14 cellular contexts compared by ENCODE assay signal in genomic region chr10:31924833-31925232, GRCh38. TPM values are rescaled to one million over a fixed set of nuclear protein-coding genes. Genes with fewer than 3 reads are reported as not detected.
DNase-seq lines count a peak whose midpoint lies in the region; ATAC-seq and TF ChIP-seq lines count a peak whose summit lies in the region.
"Had no signal": no experiment of that assay in that cellular context is flagged by ENCODE, and none has a peak within 500 bp of the region (broad histone marks: within the 10 kb centered on the region; RNA-seq: fewer than 3 reads in every experiment).

No MANE protein-coding gene starts in this region.

- peaks cover 1% of the 10 kb centered on the region for H3K36me3 Mint-ChIP-seq in activated T-cell treated with anti-CD3 and anti-CD28 coated beads, Interleukin-2, amount 50 U/mL, for 24 hours (ENCODE audit: low read depth)

- H2BK120ac ChIP-seq in mesenchymal stem cell (ENCODE audit: low read depth, low read length): no peak overlapping the region

- H3K4ac ChIP-seq in mesenchymal stem cell (ENCODE audit: low read depth in 1 of 2, low read length in 2 of 2): no peak overlapping the region

- no peak overlapping the region for H3K18ac ChIP-seq in mesenchymal stem cell (ENCODE audit: low read depth in 1 of 2, low read length in 2 of 2)

- no peak overlapping the region for H3K4me3 ChIP-seq in BLaER1 treated with 17β-estradiol and CSF1 and Interleukin-3, amounts not matched to agents 10 nM and 100 nM
- H3K4me3 ChIP-seq in Panc1 (ENCODE audit: low read depth in 2 of 2, low read length in 2 of 2): no peak overlapping the region
- H3K4me3 ChIP-seq in mesenchymal stem cell (ENCODE audit: insufficient read depth in 1 of 2, low read depth in 1 of 2, low read length in 2 of 2): no peak overlapping the region
- H3K4me3 ChIP-seq in gastrocnemius medialis: no peak overlapping the region
- H3K4me3 ChIP-seq: Peyer's patch had no signal

- H3K14ac ChIP-seq in mesenchymal stem cell (ENCODE audit: low read length in 2 of 2): no peak overlapping the region

- peak overlapping the region; percentile 73 for H3K27ac Mint-ChIP-seq in activated T-cell treated with anti-CD3 and anti-CD28 coated beads, Interleukin-2, amount 50 U/mL, for 24 hours

- CTCF ChIA-PET in Panc1 (lab: Charles Lee): no interaction called here

- H3K9me3 ChIP-seq in BLaER1 treated with 17β-estradiol and CSF1 and Interleukin-3, amounts not matched to agents 10 nM and 100 nM (replicated peaks in 1 of 11): peaks cover 0 to 15% (median 11%) of the 10 kb centered on the region in 11 experiments; a peak in 15 of 22 replicates
- H3K9me3 ChIP-seq in Panc1 (ENCODE audit: control insufficient read depth, insufficient read depth, low read depth, low read length) (no peaks in the 10 kb centered on the region), mesenchymal stem cell (ENCODE audit: control insufficient read depth, low read length) (no peaks in the 10 kb centered on the region), gastrocnemius medialis (no peaks in the 10 kb centered on the region)
- H3K9me3 ChIP-seq: Peyer's patch had no signal

- peaks cover 27 to 79% (median 63%) of the 10 kb centered on the region in 11 experiments for H4K20me1 ChIP-seq in BLaER1 treated with 17β-estradiol and CSF1 and Interleukin-3, amounts not matched to agents 10 nM and 100 nM

- H4K8ac ChIP-seq in mesenchymal stem cell (ENCODE audit: low read length): no peak overlapping the region

- H3K23ac ChIP-seq in mesenchymal stem cell (ENCODE audit: low read length in 2 of 2): no peak overlapping the region

- H3K4me2 ChIP-seq in BLaER1 treated with 17β-estradiol and CSF1 and Interleukin-3, amounts not matched to agents 10 nM and 100 nM: peak overlapping the region in 7 of 11 experiments; percentile 7 to 91 (median 34); a peak in 8 of 22 replicates
- no peak overlapping the region for H3K4me2 ChIP-seq in mesenchymal stem cell (ENCODE audit: low read length, poor library complexity, severe bottlenecking)

- TF ChIP-seq POLR2A in gastrocnemius medialis (IDR thresholded peaks at IDR 0.05): no peak

- H2AK5ac ChIP-seq in mesenchymal stem cell (ENCODE audit: low read length, severe bottlenecking): no peak overlapping the region

- H2AFZ ChIP-seq in mesenchymal stem cell (ENCODE audit: low read depth, low read length): no peak overlapping the region

- no peak overlapping the region for H3K27ac ChIP-seq in BLaER1 treated with 17β-estradiol and CSF1 and Interleukin-3, amounts not matched to agents 10 nM and 100 nM
- H3K27ac ChIP-seq in Panc1 (ENCODE audit: low read length) (peak overlapping the region; percentile 63; the same call in 1 of the 2 replicates), mesenchymal stem cell (ENCODE audit: low read length, poor library complexity, severe bottlenecking) (no peak overlapping the region), gastrocnemius medialis (no peak overlapping the region)
- H3K27ac ChIP-seq: Peyer's patch had no signal

- BruUV-seq in Panc1 (replicated peaks; lab: Mats Ljungman, UMichigan): no TSS peak

- H3K4me1 Mint-ChIP-seq in activated T-cell treated with anti-CD3 and anti-CD28 coated beads, Interleukin-2, amount 50 U/mL, for 24 hours (ENCODE audit: low read depth): peaks cover 77% of the 10 kb centered on the region

- no peak for TF ChIP-seq CTCF in Panc1 (IDR thresholded peaks at IDR 0.05)
- TF ChIP-seq CTCF in gastrocnemius medialis (IDR thresholded peaks at IDR 0.05 in 4 of 5, conservative IDR thresholded peaks at IDR 0.05 in 1 of 5): no peak

- in situ Hi-C loops in Panc1 (cut with HindIII; ENCODE audit: low pct_unique_long_range_greater_than_20kb, low sequenced_read_pairs): no loop called here
- in situ Hi-C loops in gastrocnemius medialis (cut with MboI; ENCODE audit: low sequenced_read_pairs in 4 of 4): no loop called here

- ATAC-seq in Panc1 (no peak), gastrocnemius medialis (no peak), GM21360 (IDR thresholded peaks at IDR 0.05; ENCODE audit: unreplicated experiment) (no peak)

- H4K91ac ChIP-seq in mesenchymal stem cell (ENCODE audit: low read length): no peak overlapping the region

- no peak for DNase-seq in activated T-cell treated with anti-CD3 and anti-CD28 coated beads, Interleukin-2, amount 50 U/mL, for 24 hours
- no peak for DNase-seq in activated T-cell treated with anti-CD3 and anti-CD28 coated beads, Interleukin-2, amount 50 U/mL, for 1 hour
- no peak for DNase-seq in Panc1 (ENCODE audit: low read depth, low spot score)
- DNase-seq in mesenchymal stem cell: no peak
- no peak for DNase-seq in gastrocnemius medialis
- DNase-seq in NCI-H187 (lab: John Stamatoyannopoulos, UW): no peak
- DNase-seq: CD8-positive, alpha-beta memory T cell; H7; NCI-H2029; NCI-H510A treated with DMSO at 0.1 percent for 48 hours; Peyer's patch; SHP77 had no signal

- H3K4me3 Mint-ChIP-seq in activated T-cell treated with anti-CD3 and anti-CD28 coated beads, Interleukin-2, amount 50 U/mL, for 24 hours: no peak overlapping the region

- 100% methylated on average over 3 of the region's 3 CpGs for WGBS in mesenchymal stem cell

- no peaks in the 10 kb centered on the region for H3K27me3 ChIP-seq in BLaER1 treated with 17β-estradiol and CSF1 and Interleukin-3, amounts not matched to agents 10 nM and 100 nM
- no peaks in the 10 kb centered on the region for H3K27me3 ChIP-seq in Panc1 (ENCODE audit: control insufficient read depth, insufficient read depth, low read length)
- H3K27me3 ChIP-seq in mesenchymal stem cell (ENCODE audit: control insufficient read depth in 1 of 2, insufficient read depth in 1 of 2, low read length in 2 of 2): no peaks in the 10 kb centered on the region
- H3K27me3 ChIP-seq in gastrocnemius medialis: no peaks in the 10 kb centered on the region
- H3K27me3 ChIP-seq: Peyer's patch had no signal

- no peak overlapping the region for H2BK5ac ChIP-seq in mesenchymal stem cell (ENCODE audit: low read depth, low read length, poor library complexity, severe bottlenecking)

- H3K9ac ChIP-seq in BLaER1 treated with 17β-estradiol and CSF1 and Interleukin-3, amounts not matched to agents 10 nM and 100 nM: peak overlapping the region in 1 of 11 experiments; percentile 32; a peak in 1 of 22 replicates
- H3K9ac ChIP-seq in mesenchymal stem cell (ENCODE audit: low read length): peak overlapping the region; percentile 17

- H2BK15ac ChIP-seq in mesenchymal stem cell (ENCODE audit: low read depth, poor library complexity, severe bottlenecking): no peak overlapping the region

- H3K9me3 Mint-ChIP-seq in activated T-cell treated with anti-CD3 and anti-CD28 coated beads, Interleukin-2, amount 50 U/mL, for 24 hours: no peaks in the 10 kb centered on the region
- H3K9me3 Mint-ChIP-seq: CD8-positive, alpha-beta memory T cell had no signal

- peaks cover 7% of the 10 kb centered on the region for H3K79me1 ChIP-seq in mesenchymal stem cell (replicated peaks; ENCODE audit: low read length, poor library complexity, severe bottlenecking)

- peaks cover 0 to 15% (median 0%) of the 10 kb centered on the region in 11 experiments; a peak in 5 of 22 replicates for H3K36me3 ChIP-seq in BLaER1 treated with 17β-estradiol and CSF1 and Interleukin-3, amounts not matched to agents 10 nM and 100 nM
- H3K36me3 ChIP-seq in Panc1 (ENCODE audit: control insufficient read depth, insufficient read depth, low read length) (no peaks in the 10 kb centered on the region; the same call in 1 of the 2 replicates), mesenchymal stem cell (ENCODE audit: control insufficient read depth in 1 of 2, insufficient read depth in 2 of 2, low read depth in 1 of 2, low read length in 2 of 2) (no peaks in the 10 kb centered on the region), gastrocnemius medialis (no peaks in the 10 kb centered on the region)
- H3K36me3 ChIP-seq: Peyer's patch had no signal

- intact Hi-C loops in Panc1 (cut with micrococcal nuclease; ENCODE audit: unreplicated experiment) (loop anchor here (5.0 kb wide), 1 partner anchor 58 kb away; no protein-coding TSS in a partner anchor), gastrocnemius medialis (cut with DNase I; ENCODE audit: low total_unique reads) (loop anchor here (5.0 to 10.0 kb wide), 4 partner anchors 63 to 890 kb away; partner anchors contain the start of gene ZNF438)

- no peaks in the 10 kb centered on the region for H3K27me3 Mint-ChIP-seq in activated T-cell treated with anti-CD3 and anti-CD28 coated beads, Interleukin-2, amount 50 U/mL, for 24 hours
- H3K27me3 Mint-ChIP-seq: CD8-positive, alpha-beta memory T cell had no signal

- POLR2A ChIA-PET in Panc1 (lab: Charles Lee): no interaction called here

- H3K4me1 ChIP-seq in BLaER1 treated with 17β-estradiol and CSF1 and Interleukin-3, amounts not matched to agents 10 nM and 100 nM: peaks cover 35 to 60% (median 49%) of the 10 kb centered on the region in 10 experiments
- H3K4me1 ChIP-seq in Panc1 (ENCODE audit: control insufficient read depth, insufficient read depth, low read length) (peaks cover 20% of the 10 kb centered on the region), mesenchymal stem cell (ENCODE audit: control insufficient read depth, insufficient read depth, low read depth, low read length) (peaks cover 2% of the 10 kb centered on the region), gastrocnemius medialis (peaks cover 16 to 22% of the 10 kb centered on the region in 2 donors)

- no peak overlapping the region for H2BK12ac ChIP-seq in mesenchymal stem cell (ENCODE audit: low read length in 2 of 2)

RNA-seq across cellular contexts. Expression of gene ARHGAP12, which starts 3.8 kb away (rescaled TPM):
- 22.9 TPM for total RNA-seq in Panc1 (2021; ENCODE audit: unreplicated experiment)
- polyA plus RNA-seq in Panc1 (2012; ENCODE audit: insufficient read length): 12.0 TPM
- 20.8 TPM for polyA plus RNA-seq in mesenchymal stem cell (2013, experiment 1 of 2)
- polyA plus RNA-seq in mesenchymal stem cell (2013, experiment 2 of 2): 20.0 TPM
- total RNA-seq in gastrocnemius medialis: 10 to 100 TPM; 17.0 to 34.3 (median 21.6) TPM
